Comparison of ENCODE assay signal across 1 cellular context in the genomic region with DNA sequence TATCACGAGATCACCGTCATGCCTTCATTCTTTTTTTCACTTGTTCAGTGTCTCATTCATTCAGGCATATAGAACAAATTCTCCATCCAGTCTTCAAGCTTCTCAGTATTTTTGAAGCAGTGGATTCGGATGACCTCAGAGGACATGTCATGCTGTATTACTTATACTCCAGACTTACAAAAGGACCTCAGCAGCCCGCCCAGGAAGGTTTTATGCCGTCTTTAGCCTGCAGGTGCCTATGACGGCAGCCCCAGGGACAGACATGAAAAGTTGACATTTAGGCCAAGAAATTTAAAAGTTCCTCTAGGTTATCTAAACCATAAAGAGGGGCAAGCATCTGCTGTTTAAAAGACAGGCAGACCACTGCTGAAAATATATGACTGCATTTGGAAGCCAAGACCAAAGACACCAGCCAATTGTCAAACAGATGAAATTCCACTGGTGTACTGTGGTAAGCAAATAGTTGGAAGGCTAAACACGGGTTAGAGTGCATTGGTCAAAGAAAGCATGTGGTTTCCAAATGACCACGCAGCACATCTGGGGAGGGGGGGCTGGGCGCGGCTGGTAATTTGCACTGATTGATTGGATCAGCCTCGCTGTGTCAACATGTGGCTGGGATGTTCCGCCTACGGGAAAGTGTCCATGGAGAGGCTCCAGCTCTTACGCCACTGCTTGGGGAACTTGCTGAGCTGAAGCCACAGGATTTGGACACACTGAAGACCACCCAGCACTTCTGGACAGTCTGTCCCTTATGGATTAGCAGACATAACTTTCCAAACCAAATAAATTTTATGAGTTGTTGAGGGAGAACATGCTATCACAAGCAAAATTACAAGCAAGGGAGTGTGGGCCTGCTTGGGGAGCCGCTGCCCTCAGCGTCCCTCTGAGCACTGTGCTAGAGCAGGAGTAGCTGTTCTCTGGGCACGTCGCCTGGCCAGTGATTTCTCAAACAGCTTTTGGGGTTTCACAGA.
TF ChIP-seq lines count a peak whose summit lies in the region.

No MANE protein-coding gene starts in this region.

TF ChIP-seq in WTC11, 78 proteins besides CTCF, POLR2A, EP300 and RAD21 (continued from another document):
- TF ChIP-seq, protein P1, sequence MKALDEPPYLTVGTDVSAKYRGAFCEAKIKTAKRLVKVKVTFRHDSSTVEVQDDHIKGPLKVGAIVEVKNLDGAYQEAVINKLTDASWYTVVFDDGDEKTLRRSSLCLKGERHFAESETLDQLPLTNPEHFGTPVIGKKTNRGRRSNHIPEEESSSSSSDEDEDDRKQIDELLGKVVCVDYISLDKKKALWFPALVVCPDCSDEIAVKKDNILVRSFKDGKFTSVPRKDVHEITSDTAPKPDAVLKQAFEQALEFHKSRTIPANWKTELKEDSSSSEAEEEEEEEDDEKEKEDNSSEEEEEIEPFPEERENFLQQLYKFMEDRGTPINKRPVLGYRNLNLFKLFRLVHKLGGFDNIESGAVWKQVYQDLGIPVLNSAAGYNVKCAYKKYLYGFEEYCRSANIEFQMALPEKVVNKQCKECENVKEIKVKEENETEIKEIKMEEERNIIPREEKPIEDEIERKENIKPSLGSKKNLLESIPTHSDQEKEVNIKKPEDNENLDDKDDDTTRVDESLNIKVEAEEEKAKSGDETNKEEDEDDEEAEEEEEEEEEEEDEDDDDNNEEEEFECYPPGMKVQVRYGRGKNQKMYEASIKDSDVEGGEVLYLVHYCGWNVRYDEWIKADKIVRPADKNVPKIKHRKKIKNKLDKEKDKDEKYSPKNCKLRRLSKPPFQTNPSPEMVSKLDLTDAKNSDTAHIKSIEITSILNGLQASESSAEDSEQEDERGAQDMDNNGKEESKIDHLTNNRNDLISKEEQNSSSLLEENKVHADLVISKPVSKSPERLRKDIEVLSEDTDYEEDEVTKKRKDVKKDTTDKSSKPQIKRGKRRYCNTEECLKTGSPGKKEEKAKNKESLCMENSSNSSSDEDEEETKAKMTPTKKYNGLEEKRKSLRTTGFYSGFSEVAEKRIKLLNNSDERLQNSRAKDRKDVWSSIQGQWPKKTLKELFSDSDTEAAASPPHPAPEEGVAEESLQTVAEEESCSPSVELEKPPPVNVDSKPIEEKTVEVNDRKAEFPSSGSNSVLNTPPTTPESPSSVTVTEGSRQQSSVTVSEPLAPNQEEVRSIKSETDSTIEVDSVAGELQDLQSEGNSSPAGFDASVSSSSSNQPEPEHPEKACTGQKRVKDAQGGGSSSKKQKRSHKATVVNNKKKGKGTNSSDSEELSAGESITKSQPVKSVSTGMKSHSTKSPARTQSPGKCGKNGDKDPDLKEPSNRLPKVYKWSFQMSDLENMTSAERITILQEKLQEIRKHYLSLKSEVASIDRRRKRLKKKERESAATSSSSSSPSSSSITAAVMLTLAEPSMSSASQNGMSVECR (CRISPR knock-in tag; IDR thresholded peaks at IDR 0.05; ENCODE audit: borderline replicate concordance), result no peak
- TF ChIP-seq GRHL2 (CRISPR knock-in tag; IDR thresholded peaks at IDR 0.05; ENCODE audit: insufficient replicate concordance, severe bottlenecking), result no peak
- TF ChIP-seq, protein P2, sequence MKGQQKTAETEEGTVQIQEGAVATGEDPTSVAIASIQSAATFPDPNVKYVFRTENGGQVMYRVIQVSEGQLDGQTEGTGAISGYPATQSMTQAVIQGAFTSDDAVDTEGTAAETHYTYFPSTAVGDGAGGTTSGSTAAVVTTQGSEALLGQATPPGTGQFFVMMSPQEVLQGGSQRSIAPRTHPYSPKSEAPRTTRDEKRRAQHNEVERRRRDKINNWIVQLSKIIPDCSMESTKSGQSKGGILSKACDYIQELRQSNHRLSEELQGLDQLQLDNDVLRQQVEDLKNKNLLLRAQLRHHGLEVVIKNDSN (CRISPR knock-in tag; IDR thresholded peaks at IDR 0.05), result no peak
- TF ChIP-seq SOX15 (CRISPR knock-in tag; IDR thresholded peaks at IDR 0.05), result no peak
- TF ChIP-seq, protein P3, sequence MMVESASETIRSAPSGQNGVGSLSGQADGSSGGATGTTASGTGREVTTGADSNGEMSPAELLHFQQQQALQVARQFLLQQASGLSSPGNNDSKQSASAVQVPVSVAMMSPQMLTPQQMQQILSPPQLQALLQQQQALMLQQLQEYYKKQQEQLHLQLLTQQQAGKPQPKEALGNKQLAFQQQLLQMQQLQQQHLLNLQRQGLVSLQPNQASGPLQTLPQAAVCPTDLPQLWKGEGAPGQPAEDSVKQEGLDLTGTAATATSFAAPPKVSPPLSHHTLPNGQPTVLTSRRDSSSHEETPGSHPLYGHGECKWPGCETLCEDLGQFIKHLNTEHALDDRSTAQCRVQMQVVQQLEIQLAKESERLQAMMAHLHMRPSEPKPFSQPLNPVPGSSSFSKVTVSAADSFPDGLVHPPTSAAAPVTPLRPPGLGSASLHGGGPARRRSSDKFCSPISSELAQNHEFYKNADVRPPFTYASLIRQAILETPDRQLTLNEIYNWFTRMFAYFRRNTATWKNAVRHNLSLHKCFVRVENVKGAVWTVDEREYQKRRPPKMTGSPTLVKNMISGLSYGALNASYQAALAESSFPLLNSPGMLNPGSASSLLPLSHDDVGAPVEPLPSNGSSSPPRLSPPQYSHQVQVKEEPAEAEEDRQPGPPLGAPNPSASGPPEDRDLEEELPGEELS (CRISPR knock-in tag; IDR thresholded peaks at IDR 0.05), result no peak
- TF ChIP-seq, protein P4, sequence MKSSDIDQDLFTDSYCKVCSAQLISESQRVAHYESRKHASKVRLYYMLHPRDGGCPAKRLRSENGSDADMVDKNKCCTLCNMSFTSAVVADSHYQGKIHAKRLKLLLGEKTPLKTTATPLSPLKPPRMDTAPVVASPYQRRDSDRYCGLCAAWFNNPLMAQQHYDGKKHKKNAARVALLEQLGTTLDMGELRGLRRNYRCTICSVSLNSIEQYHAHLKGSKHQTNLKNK (CRISPR knock-in tag; IDR thresholded peaks at IDR 0.05), result no peak
- no peak for TF ChIP-seq NFATC4 (CRISPR knock-in tag; IDR thresholded peaks at IDR 0.05)
- TF ChIP-seq JUN (CRISPR knock-in tag; IDR thresholded peaks at IDR 0.05), result no peak
- TF ChIP-seq ESRRA (CRISPR knock-in tag; IDR thresholded peaks at IDR 0.05; ENCODE audit: borderline replicate concordance), result no peak
- TF ChIP-seq FOXJ3 (CRISPR knock-in tag; IDR thresholded peaks at IDR 0.05; ENCODE audit: borderline replicate concordance), result no peak
